ENCODE assay signal across 6 cellular contexts in genomic region chr18:23534276-23534675, GRCh38.
"Had no signal": no experiment of that assay in that cellular context is flagged by ENCODE, and none has a peak within 500 bp of the region (broad histone marks: within the 10 kb centered on the region; RNA-seq: fewer than 3 reads in every experiment).

No MANE protein-coding gene starts in this region.

- ATAC-seq: HepG2, K562 had no signal

- H3K27me3 Mint-ChIP-seq: IgD-negative memory B cell had no signal

- H3K27ac ChIP-seq: HL-60 had no signal

- H3K9me3 Mint-ChIP-seq: IgD-negative memory B cell had no signal

- H3K36me3 Mint-ChIP-seq: IgD-negative memory B cell had no signal

- H3K4me3 ChIP-seq: K562 had no signal

- DNase-seq: IMR-90, KBM-7 had no signal

- H3K4me3 Mint-ChIP-seq: IgD-negative memory B cell had no signal
